In the genomic region with DNA sequence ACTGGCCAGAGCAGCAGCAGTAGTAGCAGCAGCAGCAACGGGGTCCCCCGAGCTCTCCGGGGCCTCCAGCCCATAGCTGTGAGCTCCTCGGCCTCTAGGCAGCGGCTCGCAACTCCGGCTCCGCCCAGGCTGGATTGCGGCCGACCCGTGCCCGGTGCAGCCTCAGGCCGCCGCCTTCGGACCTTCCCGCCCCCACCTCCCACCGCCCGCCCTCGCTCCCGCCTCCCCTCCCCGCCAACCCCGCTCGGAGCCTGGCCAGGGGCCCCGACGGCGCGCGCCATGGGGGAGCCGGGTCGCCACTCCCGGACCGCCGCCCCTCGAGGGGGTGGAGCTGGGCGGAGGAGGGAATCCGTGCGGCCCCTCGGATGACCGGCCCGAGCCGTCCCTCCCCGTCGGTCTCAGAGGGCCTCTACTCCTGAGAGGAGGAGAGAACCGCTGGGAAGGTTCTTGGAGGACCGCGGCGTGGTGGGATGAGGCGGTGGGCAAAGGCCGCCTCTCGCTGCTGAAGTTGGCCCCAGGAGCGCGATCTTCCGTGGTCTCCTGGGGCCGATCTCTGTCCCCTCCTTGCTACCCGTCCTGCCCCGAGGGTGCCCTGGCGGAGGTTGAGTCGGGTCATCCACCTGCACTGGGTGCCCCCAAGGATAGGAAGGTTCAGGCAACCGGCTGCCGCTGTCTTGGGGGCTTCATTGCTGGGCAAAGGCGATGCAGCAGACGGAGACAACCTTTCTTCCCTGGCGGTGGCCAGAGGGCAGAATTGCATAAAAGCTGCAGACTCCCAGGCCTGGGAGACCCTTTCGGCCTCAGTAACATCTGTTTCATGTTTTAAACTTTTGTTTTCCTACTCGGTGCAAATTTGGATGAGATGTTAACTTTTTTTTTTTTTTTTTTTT, we compare ENCODE assay signal across 1 cellular context.
A peak's percentile ranks its signal among the peaks of the same experiment; 100 is the strongest.
TF ChIP-seq lines count a peak whose summit lies in the region.

A gene with protein sequence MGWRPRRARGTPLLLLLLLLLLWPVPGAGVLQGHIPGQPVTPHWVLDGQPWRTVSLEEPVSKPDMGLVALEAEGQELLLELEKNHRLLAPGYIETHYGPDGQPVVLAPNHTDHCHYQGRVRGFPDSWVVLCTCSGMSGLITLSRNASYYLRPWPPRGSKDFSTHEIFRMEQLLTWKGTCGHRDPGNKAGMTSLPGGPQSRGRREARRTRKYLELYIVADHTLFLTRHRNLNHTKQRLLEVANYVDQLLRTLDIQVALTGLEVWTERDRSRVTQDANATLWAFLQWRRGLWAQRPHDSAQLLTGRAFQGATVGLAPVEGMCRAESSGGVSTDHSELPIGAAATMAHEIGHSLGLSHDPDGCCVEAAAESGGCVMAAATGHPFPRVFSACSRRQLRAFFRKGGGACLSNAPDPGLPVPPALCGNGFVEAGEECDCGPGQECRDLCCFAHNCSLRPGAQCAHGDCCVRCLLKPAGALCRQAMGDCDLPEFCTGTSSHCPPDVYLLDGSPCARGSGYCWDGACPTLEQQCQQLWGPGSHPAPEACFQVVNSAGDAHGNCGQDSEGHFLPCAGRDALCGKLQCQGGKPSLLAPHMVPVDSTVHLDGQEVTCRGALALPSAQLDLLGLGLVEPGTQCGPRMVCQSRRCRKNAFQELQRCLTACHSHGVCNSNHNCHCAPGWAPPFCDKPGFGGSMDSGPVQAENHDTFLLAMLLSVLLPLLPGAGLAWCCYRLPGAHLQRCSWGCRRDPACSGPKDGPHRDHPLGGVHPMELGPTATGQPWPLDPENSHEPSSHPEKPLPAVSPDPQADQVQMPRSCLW (minus strand): TSS at position 80 of the 890 bp plus-strand sequence. CDS start 6 bp downstream, at position 74.

TF ChIP-seq in HepG2, 621 proteins besides CTCF, POLR2A, EP300 and RAD21:
- TF ChIP-seq TAF15 (IDR thresholded peaks at IDR 0.05; ENCODE audit: low read depth, low read length, poor library complexity, severe bottlenecking) (no peak), SUZ12 (IDR thresholded peaks at IDR 0.05; ENCODE audit: low read depth, low read length) (no peak), ZNF460 (CRISPR knock-in tag; IDR thresholded peaks at IDR 0.05; ENCODE audit: borderline replicate concordance) (no peak), IKZF4 (CRISPR knock-in tag; IDR thresholded peaks at IDR 0.05; ENCODE audit: borderline replicate concordance, low read depth, not compliant biosample characterization) (no peak), HNRNPK (IDR thresholded peaks at IDR 0.05; ENCODE audit: low read depth, low read length, poor library complexity, severe bottlenecking) (peak; percentile 44), ZNF883 (CRISPR knock-in tag; IDR thresholded peaks at IDR 0.05; ENCODE audit: not compliant biosample characterization) (no peak), ZFP1 (CRISPR knock-in tag; IDR thresholded peaks at IDR 0.05) (no peak), FLYWCH1 (CRISPR knock-in tag; IDR thresholded peaks at IDR 0.05) (no peak), ZNF136 (CRISPR knock-in tag; IDR thresholded peaks at IDR 0.05; ENCODE audit: low read depth) (no peak), MTF2 (CRISPR knock-in tag; IDR thresholded peaks at IDR 0.05; ENCODE audit: borderline replicate concordance) (peak; percentile 59; the same call in 1 of the 2 replicates), CHCHD3 (CRISPR knock-in tag; IDR thresholded peaks at IDR 0.05) (no peak), ZNF746 (CRISPR knock-in tag; IDR thresholded peaks at IDR 0.05) (no peak), ELF4 (CRISPR knock-in tag; IDR thresholded peaks at IDR 0.05; ENCODE audit: borderline replicate concordance) (no peak), GATA4 (IDR thresholded peaks at IDR 0.05; ENCODE audit: borderline replicate concordance, low read depth) (no peak), SRSF9 (IDR thresholded peaks at IDR 0.05; ENCODE audit: borderline replicate concordance, insufficient read depth, low read depth, low read length, poor library complexity, severe bottlenecking) (no peak), TCF7 (IDR thresholded peaks at IDR 0.05; ENCODE audit: low read depth) (no peak), SP140L (CRISPR knock-in tag; IDR thresholded peaks at IDR 0.05; ENCODE audit: borderline replicate concordance) (no peak), ZIK1 (CRISPR knock-in tag; IDR thresholded peaks at IDR 0.05; ENCODE audit: borderline replicate concordance, low read depth) (no peak), EZH2 (conservative IDR thresholded peaks at IDR 0.05; ENCODE audit: low read depth, low read length) (peak; percentile 80; the same call in 1 of the 2 replicates), ZNF772 (CRISPR knock-in tag; IDR thresholded peaks at IDR 0.05) (0 out of 2 replicates have a peak, but pooled peaks have one; percentile 14), ZBTB38 (CRISPR knock-in tag; IDR thresholded peaks at IDR 0.05) (0 out of 2 replicates have a peak, but pooled peaks have one; percentile 24), FOXK1 (CRISPR knock-in tag; IDR thresholded peaks at IDR 0.05; ENCODE audit: borderline replicate concordance, low read depth) (no peak), KDM2A (CRISPR knock-in tag; IDR thresholded peaks at IDR 0.05; ENCODE audit: borderline replicate concordance, low read depth) (0 out of 2 replicates have a peak, but pooled peaks have one; percentile 8), TOE1 (CRISPR knock-in tag; IDR thresholded peaks at IDR 0.05) (no peak), ZNF777 (CRISPR knock-in tag; IDR thresholded peaks at IDR 0.05) (peak; percentile 94), ZNF12 (CRISPR knock-in tag; IDR thresholded peaks at IDR 0.05) (no peak), ZNF878 (CRISPR knock-in tag; IDR thresholded peaks at IDR 0.05) (no peak)
- TF ChIP-seq, protein P1, sequence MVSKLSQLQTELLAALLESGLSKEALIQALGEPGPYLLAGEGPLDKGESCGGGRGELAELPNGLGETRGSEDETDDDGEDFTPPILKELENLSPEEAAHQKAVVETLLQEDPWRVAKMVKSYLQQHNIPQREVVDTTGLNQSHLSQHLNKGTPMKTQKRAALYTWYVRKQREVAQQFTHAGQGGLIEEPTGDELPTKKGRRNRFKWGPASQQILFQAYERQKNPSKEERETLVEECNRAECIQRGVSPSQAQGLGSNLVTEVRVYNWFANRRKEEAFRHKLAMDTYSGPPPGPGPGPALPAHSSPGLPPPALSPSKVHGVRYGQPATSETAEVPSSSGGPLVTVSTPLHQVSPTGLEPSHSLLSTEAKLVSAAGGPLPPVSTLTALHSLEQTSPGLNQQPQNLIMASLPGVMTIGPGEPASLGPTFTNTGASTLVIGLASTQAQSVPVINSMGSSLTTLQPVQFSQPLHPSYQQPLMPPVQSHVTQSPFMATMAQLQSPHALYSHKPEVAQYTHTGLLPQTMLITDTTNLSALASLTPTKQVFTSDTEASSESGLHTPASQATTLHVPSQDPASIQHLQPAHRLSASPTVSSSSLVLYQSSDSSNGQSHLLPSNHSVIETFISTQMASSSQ (IDR thresholded peaks at IDR 0.05; ENCODE audit: low read depth) = no peak
- TF ChIP-seq, protein P1 (CRISPR knock-in tag; IDR thresholded peaks at IDR 0.05; ENCODE audit: borderline replicate concordance) = 0 out of 2 replicates have a peak, but pooled peaks have one; percentile 8
- TF ChIP-seq, protein P2, sequence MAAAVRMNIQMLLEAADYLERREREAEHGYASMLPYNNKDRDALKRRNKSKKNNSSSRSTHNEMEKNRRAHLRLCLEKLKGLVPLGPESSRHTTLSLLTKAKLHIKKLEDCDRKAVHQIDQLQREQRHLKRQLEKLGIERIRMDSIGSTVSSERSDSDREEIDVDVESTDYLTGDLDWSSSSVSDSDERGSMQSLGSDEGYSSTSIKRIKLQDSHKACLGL (CRISPR knock-in tag; IDR thresholded peaks at IDR 0.05) = 0 out of 2 replicates have a peak, but pooled peaks have one; percentile 26
- TF ChIP-seq, protein P3, sequence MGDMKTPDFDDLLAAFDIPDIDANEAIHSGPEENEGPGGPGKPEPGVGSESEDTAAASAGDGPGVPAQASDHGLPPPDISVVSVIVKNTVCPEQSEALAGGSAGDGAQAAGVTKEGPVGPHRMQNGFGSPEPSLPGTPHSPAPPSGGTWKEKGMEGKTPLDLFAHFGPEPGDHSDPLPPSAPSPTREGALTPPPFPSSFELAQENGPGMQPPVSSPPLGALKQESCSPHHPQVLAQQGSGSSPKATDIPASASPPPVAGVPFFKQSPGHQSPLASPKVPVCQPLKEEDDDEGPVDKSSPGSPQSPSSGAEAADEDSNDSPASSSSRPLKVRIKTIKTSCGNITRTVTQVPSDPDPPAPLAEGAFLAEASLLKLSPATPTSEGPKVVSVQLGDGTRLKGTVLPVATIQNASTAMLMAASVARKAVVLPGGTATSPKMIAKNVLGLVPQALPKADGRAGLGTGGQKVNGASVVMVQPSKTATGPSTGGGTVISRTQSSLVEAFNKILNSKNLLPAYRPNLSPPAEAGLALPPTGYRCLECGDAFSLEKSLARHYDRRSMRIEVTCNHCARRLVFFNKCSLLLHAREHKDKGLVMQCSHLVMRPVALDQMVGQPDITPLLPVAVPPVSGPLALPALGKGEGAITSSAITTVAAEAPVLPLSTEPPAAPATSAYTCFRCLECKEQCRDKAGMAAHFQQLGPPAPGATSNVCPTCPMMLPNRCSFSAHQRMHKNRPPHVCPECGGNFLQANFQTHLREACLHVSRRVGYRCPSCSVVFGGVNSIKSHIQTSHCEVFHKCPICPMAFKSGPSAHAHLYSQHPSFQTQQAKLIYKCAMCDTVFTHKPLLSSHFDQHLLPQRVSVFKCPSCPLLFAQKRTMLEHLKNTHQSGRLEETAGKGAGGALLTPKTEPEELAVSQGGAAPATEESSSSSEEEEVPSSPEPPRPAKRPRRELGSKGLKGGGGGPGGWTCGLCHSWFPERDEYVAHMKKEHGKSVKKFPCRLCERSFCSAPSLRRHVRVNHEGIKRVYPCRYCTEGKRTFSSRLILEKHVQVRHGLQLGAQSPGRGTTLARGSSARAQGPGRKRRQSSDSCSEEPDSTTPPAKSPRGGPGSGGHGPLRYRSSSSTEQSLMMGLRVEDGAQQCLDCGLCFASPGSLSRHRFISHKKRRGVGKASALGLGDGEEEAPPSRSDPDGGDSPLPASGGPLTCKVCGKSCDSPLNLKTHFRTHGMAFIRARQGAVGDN (CRISPR knock-in tag; IDR thresholded peaks at IDR 0.05) = peak; percentile 15; the same call in 1 of the 2 replicates
- TF ChIP-seq, protein P4, sequence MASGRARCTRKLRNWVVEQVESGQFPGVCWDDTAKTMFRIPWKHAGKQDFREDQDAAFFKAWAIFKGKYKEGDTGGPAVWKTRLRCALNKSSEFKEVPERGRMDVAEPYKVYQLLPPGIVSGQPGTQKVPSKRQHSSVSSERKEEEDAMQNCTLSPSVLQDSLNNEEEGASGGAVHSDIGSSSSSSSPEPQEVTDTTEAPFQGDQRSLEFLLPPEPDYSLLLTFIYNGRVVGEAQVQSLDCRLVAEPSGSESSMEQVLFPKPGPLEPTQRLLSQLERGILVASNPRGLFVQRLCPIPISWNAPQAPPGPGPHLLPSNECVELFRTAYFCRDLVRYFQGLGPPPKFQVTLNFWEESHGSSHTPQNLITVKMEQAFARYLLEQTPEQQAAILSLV (CRISPR knock-in tag; IDR thresholded peaks at IDR 0.05; ENCODE audit: borderline replicate concordance) = peak; percentile 32; the same call in 1 of the 2 replicates
- TF ChIP-seq, protein P5, sequence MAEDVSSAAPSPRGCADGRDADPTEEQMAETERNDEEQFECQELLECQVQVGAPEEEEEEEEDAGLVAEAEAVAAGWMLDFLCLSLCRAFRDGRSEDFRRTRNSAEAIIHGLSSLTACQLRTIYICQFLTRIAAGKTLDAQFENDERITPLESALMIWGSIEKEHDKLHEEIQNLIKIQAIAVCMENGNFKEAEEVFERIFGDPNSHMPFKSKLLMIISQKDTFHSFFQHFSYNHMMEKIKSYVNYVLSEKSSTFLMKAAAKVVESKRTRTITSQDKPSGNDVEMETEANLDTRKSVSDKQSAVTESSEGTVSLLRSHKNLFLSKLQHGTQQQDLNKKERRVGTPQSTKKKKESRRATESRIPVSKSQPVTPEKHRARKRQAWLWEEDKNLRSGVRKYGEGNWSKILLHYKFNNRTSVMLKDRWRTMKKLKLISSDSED (CRISPR knock-in tag; IDR thresholded peaks at IDR 0.05) = no peak; the same call in 1 of the 2 replicates
